In genomic region chr16:70432800-70433455, GRCh38 we compare ENCODE assay signal across 1 cellular context.
TF ChIP-seq lines count a peak whose summit lies in the region.

No MANE protein-coding gene starts in this region.

TF ChIP-seq in GM12878, 131 proteins besides CTCF, POLR2A, EP300 and RAD21 (continued from another document):
- TF ChIP-seq NKRF (conservative IDR thresholded peaks at IDR 0.05) (peak; percentile 71), EGR1 (IDR thresholded peaks at IDR 0.05; ENCODE audit: borderline replicate concordance in 1 of 2, low read depth in 2 of 2, low read length in 2 of 2) (no peak), ETV6 (conservative IDR thresholded peaks at IDR 0.05 in 1 of 2, IDR thresholded peaks at IDR 0.05 in 1 of 2; ENCODE audit: borderline replicate concordance in 1 of 2, low read depth in 1 of 2) (peak in 1 of 2 experiments; percentile 96; a peak in 2 of 4 replicates), KDM1A (IDR thresholded peaks at IDR 0.05; ENCODE audit: borderline replicate concordance) (no peak), CREB1 (IDR thresholded peaks at IDR 0.05; ENCODE audit: low read depth) (no peak), GABPA (IDR thresholded peaks at IDR 0.05; ENCODE audit: low read depth) (no peak), CEBPB (IDR thresholded peaks at IDR 0.05; ENCODE audit: borderline replicate concordance in 1 of 2, low read depth in 2 of 2, low read length in 2 of 2) (no peak), DPF2 (IDR thresholded peaks at IDR 0.05) (0 out of 2 replicates have a peak, but pooled peaks have one; percentile 46), ZBTB40 (IDR thresholded peaks at IDR 0.05; ENCODE audit: borderline replicate concordance) (peak; percentile 16; the same call in 1 of the 2 replicates), TCF12 (IDR thresholded peaks at IDR 0.05; ENCODE audit: low read depth, low read length) (peak; percentile 82), JUND (IDR thresholded peaks at IDR 0.05; ENCODE audit: low read depth, low read length) (no peak), BCL3 (IDR thresholded peaks at IDR 0.05; ENCODE audit: borderline replicate concordance, insufficient read depth, low read depth, low read length, poor library complexity, severe bottlenecking) (no peak), SPI1 (IDR thresholded peaks at IDR 0.05; ENCODE audit: borderline replicate concordance, insufficient read depth, low read depth, low read length) (peak; percentile 88), REST (IDR thresholded peaks at IDR 0.05; ENCODE audit: low read depth, low read length) (no peak), STAT3 (IDR thresholded peaks at IDR 0.05; ENCODE audit: low read depth, low read length) (no peak), TBL1XR1 (IDR thresholded peaks at IDR 0.05; ENCODE audit: low read depth, low read length) (0 out of 2 replicates have a peak, but pooled peaks have one; percentile 44), CBX5 (IDR thresholded peaks at IDR 0.05; ENCODE audit: low read depth) (no peak), MLLT1 (IDR thresholded peaks at IDR 0.05) (peak; percentile 68; the same call in 1 of the 2 replicates), HSF1 (IDR thresholded peaks at IDR 0.05; ENCODE audit: low read depth, low read length) (no peak), IKZF1 (conservative IDR thresholded peaks at IDR 0.05) (peak; percentile 92), TCF3 (IDR thresholded peaks at IDR 0.05; ENCODE audit: borderline replicate concordance, insufficient read depth, low read depth, low read length) (peak; percentile 79), IKZF2 (IDR thresholded peaks at IDR 0.05) (peak; percentile 80 to 87), IRF4 (IDR thresholded peaks at IDR 0.05; ENCODE audit: low read depth, low read length) (peak; percentile 53; the same call in 1 of the 2 replicates), WRNIP1 (IDR thresholded peaks at IDR 0.05; ENCODE audit: borderline replicate concordance, low read depth, low read length) (no peak), NR2C1 (IDR thresholded peaks at IDR 0.05) (no peak), SMARCA5 (IDR thresholded peaks at IDR 0.05) (no peak), MEF2B (IDR thresholded peaks at IDR 0.05; ENCODE audit: partially characterized antibody, poor library complexity, severe bottlenecking) (no peak), ATF7 (IDR thresholded peaks at IDR 0.05; ENCODE audit: low read depth) (0 out of 2 replicates have a peak, but pooled peaks have one; percentile 9), BHLHE40 (IDR thresholded peaks at IDR 0.05; ENCODE audit: borderline replicate concordance in 1 of 2, low read depth in 2 of 2, low read length in 1 of 2) (peak in 1 of 2 experiments; percentile 17; a peak in 1 of 4 replicates)
